8 cellular contexts compared by ENCODE assay signal in the genomic region with DNA sequence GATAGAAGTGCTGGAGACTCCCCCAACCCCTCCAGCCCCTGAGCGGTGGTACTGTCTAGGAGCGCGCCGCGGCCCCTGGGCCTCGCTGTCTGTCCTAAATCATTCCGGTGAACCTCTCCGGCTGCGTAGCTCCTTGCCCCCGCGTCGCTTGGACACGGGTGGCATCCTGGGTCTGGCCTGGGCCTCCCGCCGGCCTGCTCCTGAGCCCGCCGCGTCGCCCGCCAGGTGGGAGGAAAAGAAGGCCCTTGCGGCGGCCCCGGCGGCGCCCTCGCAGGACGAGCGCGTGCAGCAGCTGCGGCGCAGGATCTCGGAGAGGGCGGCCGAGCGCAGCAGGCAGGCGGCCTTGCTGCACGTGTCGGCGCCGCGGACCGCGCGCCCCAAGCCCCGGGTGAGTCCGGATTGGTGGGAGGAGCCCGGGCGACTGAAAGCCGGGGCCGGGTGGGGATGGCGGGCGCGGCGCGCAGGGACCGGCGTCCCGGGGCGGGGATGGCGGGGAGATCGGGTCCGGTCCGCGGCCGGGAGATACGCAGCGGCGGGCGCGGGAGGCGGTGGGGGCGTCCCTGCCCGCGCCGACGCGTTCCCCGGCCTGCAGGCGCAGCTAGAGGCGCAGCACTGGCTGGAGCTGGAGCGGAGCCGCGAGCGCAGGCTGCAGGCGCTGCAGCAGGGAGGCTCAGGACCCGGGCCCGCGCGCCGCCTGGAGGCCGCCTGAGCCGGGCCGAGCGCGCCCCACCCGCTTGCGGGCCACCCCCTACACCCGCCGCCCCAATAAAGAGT. TPM values are rescaled to one million over a fixed set of nuclear protein-coding genes. Genes with fewer than 3 reads are reported as not detected.
DNase-seq lines count a peak whose midpoint lies in the region; ATAC-seq and TF ChIP-seq lines count a peak whose summit lies in the region.

No MANE protein-coding gene starts in this region.

- no peaks in the 10 kb centered on the region for H3K9me3 Mint-ChIP-seq in nephron progenitor cell

- no peaks in the 10 kb centered on the region for H3K36me3 ChIP-seq in BLaER1 treated with 17β-estradiol and CSF1 and Interleukin-3, amounts not matched to agents 10 nM and 100 nM
- H3K36me3 ChIP-seq in PC-9 (ENCODE audit: low read depth) (no peaks in the 10 kb centered on the region), stomach (no peaks in the 10 kb centered on the region)

- peak in 1 of 2 experiments; percentile 60 for DNase-seq in PC-9
- peak; percentile 89 for DNase-seq in activated effector memory CD4-positive, alpha-beta T cell treated with anti-CD3 and anti-CD28 coated beads, Interleukin-2, amount 50 U/mL, for 16 hours
- DNase-seq in fibroblast of villous mesenchyme (ENCODE audit: low read depth) = peak; percentile 77
- peak; percentile 79 for DNase-seq in nephron progenitor cell
- DNase-seq in stomach = peak; percentile 70

- H3K4me2 ChIP-seq in BLaER1 treated with 17β-estradiol and CSF1 and Interleukin-3, amounts not matched to agents 10 nM and 100 nM = peak overlapping the region; percentile 87 to 99 (median 92)
- H3K4me2 ChIP-seq in PC-9 = peak overlapping the region; percentile 57

- H3K27me3 Mint-ChIP-seq in nephron progenitor cell (ENCODE audit: low read depth, poor library complexity) = peaks cover 34% of the 10 kb centered on the region

- H3K9ac ChIP-seq in BLaER1 treated with 17β-estradiol and CSF1 and Interleukin-3, amounts not matched to agents 10 nM and 100 nM = peak overlapping the region; percentile 38 to 75 (median 63); a peak in 20 of 22 replicates

- 5 to 37% (median 9%) methylated on average over 13 to 99 of the region's 99 CpGs for WGBS in stomach, 5 donors

- no peak overlapping the region for H2AFZ ChIP-seq in PC-9

- ATAC-seq in GM19328 (IDR thresholded peaks at IDR 0.05; ENCODE audit: unreplicated experiment) (peak; percentile 79), HG03460 (IDR thresholded peaks at IDR 0.05; ENCODE audit: unreplicated experiment) (peak; percentile 75)

- H3K4me1 ChIP-seq in BLaER1 treated with 17β-estradiol and CSF1 and Interleukin-3, amounts not matched to agents 10 nM and 100 nM = peaks cover 7 to 26% (median 12%) of the 10 kb centered on the region in 10 experiments
- H3K4me1 ChIP-seq in PC-9 (replicated peaks; ENCODE audit: insufficient read depth) = no peaks in the 10 kb centered on the region
- H3K4me1 ChIP-seq in stomach = peaks cover 6 to 40% (median 21%) of the 10 kb centered on the region in 4 donors

- peaks cover 0 to 29% (median 7%) of the 10 kb centered on the region in 11 experiments; a peak in 7 of 22 replicates for H4K20me1 ChIP-seq in BLaER1 treated with 17β-estradiol and CSF1 and Interleukin-3, amounts not matched to agents 10 nM and 100 nM
- H4K20me1 ChIP-seq in PC-9 (ENCODE audit: insufficient read depth) = no peaks in the 10 kb centered on the region

- peaks cover 6% of the 10 kb centered on the region for H3K36me3 Mint-ChIP-seq in nephron progenitor cell (ENCODE audit: low read depth)

- H3F3A ChIP-seq in PC-9 (ENCODE audit: insufficient read depth, low read depth) = no peaks in the 10 kb centered on the region

- H3K9me2 ChIP-seq in PC-9 (ENCODE audit: insufficient read depth) = no peaks in the 10 kb centered on the region

- H3K4me3 Mint-ChIP-seq in nephron progenitor cell = peak overlapping the region; percentile 82

- no peak for TF ChIP-seq CTCF in PC-9 (conservative IDR thresholded peaks at IDR 0.05)
- TF ChIP-seq CTCF in fibroblast of villous mesenchyme (IDR thresholded peaks at IDR 0.05; ENCODE audit: insufficient read depth, low read depth, low read length) = peak; percentile 34
- TF ChIP-seq CTCF in nephron progenitor cell (IDR thresholded peaks at IDR 0.05) = no peak
- peak in 2 of 7 experiments; percentile 43 to 57 for TF ChIP-seq CTCF in stomach (IDR thresholded peaks at IDR 0.05)

- TF ChIP-seq POLR2A in stomach (IDR thresholded peaks at IDR 0.05) = no peak

- intact Hi-C loops in PC-9 (cut with micrococcal nuclease; ENCODE audit: unreplicated experiment) (loop anchor here (10.0 kb wide), 2 partner anchors 48 to 128 kb away; a partner anchor contains a TSS), stomach (cut with DNase I; ENCODE audit: low total_unique reads) (no loop called here)

- H3K27ac ChIP-seq in BLaER1 treated with 17β-estradiol and CSF1 and Interleukin-3, amounts not matched to agents 10 nM and 100 nM = peak overlapping the region in 1 of 11 experiments; percentile 14; a peak in 2 of 22 replicates
- H3K27ac ChIP-seq in PC-9 (no peak overlapping the region), stomach (peak overlapping the region in 3 of 5 donors; percentile 37 to 85 (median 74))

- BruUV-seq in PC-9 (replicated peaks; lab: Mats Ljungman, UMichigan) = no TSS peak

- CTCF ChIA-PET in PC-9 (lab: Charles Lee) = interaction anchor here (0.5 kb wide), 1 partner anchor 204 kb away, joined by 3 read pairs; no protein-coding TSS in a partner anchor

- POLR2A ChIA-PET in PC-9 (lab: Charles Lee; ENCODE audit: unreplicated experiment) = interaction anchor here (0.5 to 0.7 kb wide), 2 partner anchors 50 to 1861 kb away, joined by 3 to 5 read pairs; no protein-coding TSS in a partner anchor

- no peak for TF ChIP-seq EP300 in stomach (IDR thresholded peaks at IDR 0.05)

- no peaks in the 10 kb centered on the region for H3K79me2 ChIP-seq in PC-9 (ENCODE audit: low read depth)

- H3K27ac Mint-ChIP-seq in nephron progenitor cell = no peak overlapping the region

- peaks cover 23 to 35% (median 26%) of the 10 kb centered on the region in 11 experiments for H3K27me3 ChIP-seq in BLaER1 treated with 17β-estradiol and CSF1 and Interleukin-3, amounts not matched to agents 10 nM and 100 nM
- H3K27me3 ChIP-seq in PC-9 (ENCODE audit: insufficient read depth, low read depth) (peaks cover 17% of the 10 kb centered on the region; the same call in 1 of the 2 replicates), stomach (peaks cover 0 to 28% (median 0%) of the 10 kb centered on the region in 3 donors)

- H3K4me3 ChIP-seq in BLaER1 treated with 17β-estradiol and CSF1 and Interleukin-3, amounts not matched to agents 10 nM and 100 nM = peak overlapping the region; percentile 50 to 72 (median 60)
- H3K4me3 ChIP-seq in PC-9 (peak overlapping the region; percentile 24; the same call in 1 of the 2 replicates), fibroblast of villous mesenchyme (ENCODE audit: low read depth, low read length) (peak overlapping the region; percentile 44), stomach (peak overlapping the region; percentile 58 to 70 (median 66))

- H3K4me1 Mint-ChIP-seq in nephron progenitor cell = peaks cover 43% of the 10 kb centered on the region

- H3K9me3 ChIP-seq in BLaER1 treated with 17β-estradiol and CSF1 and Interleukin-3, amounts not matched to agents 10 nM and 100 nM (replicated peaks in 1 of 11) = no peaks in the 10 kb centered on the region
- H3K9me3 ChIP-seq in PC-9 (ENCODE audit: insufficient read depth, low read depth) (no peaks in the 10 kb centered on the region), stomach (no peaks in the 10 kb centered on the region)

RNA-seq across cellular contexts. Expression of a gene that starts 6.5 kb away (rescaled TPM):
- total RNA-seq in PC-9 (2021) (63.5 and 95.4 TPM in 2 replicates), fibroblast of villous mesenchyme (63.9 and 64.7 TPM in 2 replicates), stomach (10 to 100 TPM in 4 of 5 donors, 1 to 10 TPM in 1; 5.3 to 75.2 (median 42.9) TPM)
- polyA plus RNA-seq in stomach = 10 to 100 TPM; 15.3 to 29.3 (median 28.8) TPM

RNA-seq across cellular contexts. Expression of a gene that starts 43.6 kb away (rescaled TPM):
- total RNA-seq in PC-9 (2021) (0.48 and 0.85 TPM in 2 replicates), fibroblast of villous mesenchyme (not detected in 2 replicates), stomach (1 to 10 TPM in 1 of 5 donors, under 1 TPM in 2, not detected in 2; 0.45 to 1.4 (median 0.92) TPM)
- polyA plus RNA-seq in stomach = under 1 TPM in 2 of 3 donors, not detected in 1; 0.05 to 0.62 TPM

RNA-seq across cellular contexts. Expression of a gene that starts 44.0 kb away (rescaled TPM):
- 12.9 and 13.6 TPM in 2 replicates for total RNA-seq in PC-9 (2021)
- total RNA-seq in fibroblast of villous mesenchyme = 3.2 and 12.1 TPM in 2 replicates
- 10 to 100 TPM in 3 of 5 donors, 1 to 10 TPM in 2; 5.1 to 88.8 (median 16.9) TPM for total RNA-seq in stomach
- polyA plus RNA-seq in stomach = 1 to 10 TPM; 4.9 to 6.5 (median 5.3) TPM
